1 cellular context compared by ENCODE assay signal in the genomic region with DNA sequence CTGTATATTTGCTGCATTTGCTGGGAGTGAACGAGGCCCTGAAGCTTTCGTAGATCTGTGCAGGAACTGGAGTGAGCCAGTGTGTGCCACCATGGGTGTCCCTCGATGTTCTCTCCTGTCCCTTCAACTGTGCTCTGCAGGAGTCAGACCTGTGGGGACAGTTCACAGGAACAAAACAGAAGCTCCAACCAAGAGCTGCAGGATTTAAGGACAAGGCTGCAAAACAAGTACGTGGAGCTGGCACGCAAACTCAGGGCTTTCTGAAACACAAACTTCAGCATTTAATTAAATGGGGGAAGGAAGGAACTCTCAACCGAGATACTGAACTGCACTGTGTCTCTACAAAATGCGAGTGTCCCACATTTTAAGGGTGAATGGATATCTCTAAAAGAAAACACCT.
TF ChIP-seq lines count a peak whose summit lies in the region.

No MANE protein-coding gene starts in this region.

TF ChIP-seq in IMR-90, 13 proteins besides CTCF, POLR2A, EP300 and RAD21 (continued from another document):
- TF ChIP-seq, protein P1, sequence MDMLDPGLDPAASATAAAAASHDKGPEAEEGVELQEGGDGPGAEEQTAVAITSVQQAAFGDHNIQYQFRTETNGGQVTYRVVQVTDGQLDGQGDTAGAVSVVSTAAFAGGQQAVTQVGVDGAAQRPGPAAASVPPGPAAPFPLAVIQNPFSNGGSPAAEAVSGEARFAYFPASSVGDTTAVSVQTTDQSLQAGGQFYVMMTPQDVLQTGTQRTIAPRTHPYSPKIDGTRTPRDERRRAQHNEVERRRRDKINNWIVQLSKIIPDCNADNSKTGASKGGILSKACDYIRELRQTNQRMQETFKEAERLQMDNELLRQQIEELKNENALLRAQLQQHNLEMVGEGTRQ (IDR thresholded peaks at IDR 0.05; ENCODE audit: low read depth, low read length), result no peak
- no peak for TF ChIP-seq NFE2L2 (IDR thresholded peaks at IDR 0.05; ENCODE audit: low read depth, low read length)
- no peak for TF ChIP-seq RCOR1 (IDR thresholded peaks at IDR 0.05; ENCODE audit: insufficient replicate concordance, low read length)
- no peak for TF ChIP-seq RFX5 (IDR thresholded peaks at IDR 0.05; ENCODE audit: low read depth, low read length)
- TF ChIP-seq CEBPB (IDR thresholded peaks at IDR 0.05; ENCODE audit: low read depth, low read length), result no peak
- TF ChIP-seq FOS (IDR thresholded peaks at IDR 0.05; ENCODE audit: low read depth, low read length), result no peak
- TF ChIP-seq MAFK (IDR thresholded peaks at IDR 0.05; ENCODE audit: low read depth, low read length), result no peak
- no peak for TF ChIP-seq CHD1 (IDR thresholded peaks at IDR 0.05; ENCODE audit: low read depth, low read length)
- TF ChIP-seq SMC3 (IDR thresholded peaks at IDR 0.05; ENCODE audit: low read depth, low read length), result no peak
- no peak for TF ChIP-seq MXI1 (IDR thresholded peaks at IDR 0.05; ENCODE audit: borderline replicate concordance, low read depth, low read length)
